Comparison of ENCODE assay signal across 24 cellular contexts in the genomic region with DNA sequence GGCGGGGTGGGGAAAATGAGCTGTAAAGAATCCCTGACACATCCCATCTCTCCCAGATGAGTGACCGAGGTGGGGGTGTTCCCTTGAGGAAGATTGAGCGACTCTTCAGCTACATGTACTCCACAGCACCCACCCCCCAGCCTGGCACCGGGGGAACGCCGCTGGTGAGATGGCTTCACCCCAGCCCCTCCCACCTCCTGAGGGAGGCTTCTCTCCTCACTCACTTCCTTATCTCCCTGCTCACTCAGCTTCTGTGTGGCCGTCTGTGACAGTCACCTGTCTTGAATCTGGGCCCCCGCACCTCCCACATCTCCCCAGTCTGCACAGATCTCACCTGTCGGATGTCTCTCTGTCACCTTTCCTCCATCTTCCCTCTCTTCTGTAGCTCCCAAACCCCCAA. TPM values are rescaled to one million over a fixed set of nuclear protein-coding genes. Genes with fewer than 3 reads are reported as not detected.
DNase-seq lines count a peak whose midpoint lies in the region; ATAC-seq, FAIRE-seq and TF ChIP-seq lines count a peak whose summit lies in the region.
"Had no signal": no experiment of that assay in that cellular context is flagged by ENCODE, and none has a peak within 500 bp of the region (broad histone marks: within the 10 kb centered on the region; RNA-seq: fewer than 3 reads in every experiment).

No MANE protein-coding gene starts in this region.

- H2AFZ ChIP-seq in PC-9 (no peak overlapping the region), keratinocyte (ENCODE audit: control insufficient read depth, low read length) (no peak overlapping the region)

- no peaks in the 10 kb centered on the region for H3K9me1 ChIP-seq in keratinocyte (ENCODE audit: control insufficient read depth, extremely low read depth, insufficient read depth, low read length)

- no peak for FAIRE-seq in keratinocyte (lab: Jason Lieb, UNC)
- FAIRE-seq: GM18507 had no signal

- no TSS peak for BruUV-seq in PC-9 (replicated peaks; lab: Mats Ljungman, UMichigan)

- H3K9me3 ChIP-seq in HEK293 (ENCODE audit: control insufficient read depth, insufficient read depth, low read depth, low read length) (no peaks in the 10 kb centered on the region), PC-9 (ENCODE audit: insufficient read depth, low read depth) (no peaks in the 10 kb centered on the region), keratinocyte (ENCODE audit: control insufficient read depth, low read depth, low read length) (no peaks in the 10 kb centered on the region)
- H3K9me3 ChIP-seq: HAP-1, stomach had no signal

- H4K20me1 ChIP-seq in PC-9 (ENCODE audit: insufficient read depth) (no peaks in the 10 kb centered on the region), keratinocyte (ENCODE audit: control insufficient read depth, extremely low read depth, insufficient read depth, low read length) (no peaks in the 10 kb centered on the region)

- TF ChIP-seq CTCF in HEK293 (tag by site-specific recombination; IDR thresholded peaks at IDR 0.05), result no peak
- TF ChIP-seq CTCF in PC-9 (conservative IDR thresholded peaks at IDR 0.05), result no peak
- TF ChIP-seq CTCF in keratinocyte (optimal IDR thresholded peaks at IDR 0.05 in 1 of 3, IDR thresholded peaks at IDR 0.05 in 1 of 3, conservative IDR thresholded peaks at IDR 0.05 in 1 of 3; ENCODE audit: extremely low read depth in 1 of 3, insufficient read depth in 2 of 3, low read length in 3 of 3), result no peak

- H3F3A ChIP-seq in PC-9 (ENCODE audit: insufficient read depth, low read depth), result peaks cover 5% of the 10 kb centered on the region; the same call in 1 of the 2 replicates

- H3K9ac ChIP-seq in keratinocyte (ENCODE audit: control insufficient read depth, extremely low read depth, insufficient read depth, low read length), result no peak overlapping the region

- H3K4me3 ChIP-seq in HEK293 (ENCODE audit: low read depth, low read length) (no peak overlapping the region), PC-9 (no peak overlapping the region), keratinocyte (ENCODE audit: control insufficient read depth in 2 of 3, extremely low read depth in 1 of 3, insufficient read depth in 2 of 3, low read depth in 1 of 3, low read length in 3 of 3) (no peak overlapping the region)
- H3K4me3 ChIP-seq: HAP-1, smooth muscle cell, stomach had no signal

- DNase-seq in PC-9 (no peak), keratinocyte (ENCODE audit: low read depth, low spot score) (no peak), amniotic stem cell (lab: John Stamatoyannopoulos, UW) (no peak), left lobe of liver (ENCODE audit: low spot score) (no peak)
- DNase-seq: activated CD4-positive, alpha-beta T cell treated with anti-CD3 and anti-CD28 coated beads, Interleukin-2, amount 10 ng/mL, durations not matched to agents 24 days and 14 days; activated CD8-positive, alpha-beta memory T cell treated with anti-CD3 and anti-CD28 coated beads, Interleukin-2, amount 50 U/mL, for 4 hours; activated effector memory CD4-positive, alpha-beta T cell treated with anti-CD3 and anti-CD28 coated beads, Interleukin-2, amount 50 U/mL, for 16 hours; amygdala; CD4-positive, CD25-positive, alpha-beta regulatory T cell; foreskin melanocyte; Kasumi-1; NCI-H1092; NCI-H1930; stimulated activated CD4-positive, alpha-beta T cell treated with anti-CD3 and anti-CD28 coated beads, Interleukin-4, amount 100 ng/mL, for 1 hour; stomach had no signal

- ATAC-seq in GM19351 (IDR thresholded peaks at IDR 0.05; ENCODE audit: unreplicated experiment) (no peak), left lobe of liver (no peak)
- ATAC-seq: natural killer cell treated with Interleukin-12 subunit alpha and Interleukin-12 subunit beta and Interleukin-15 and Interleukin-18, amount 100 ng/mL, for 72 hours had no signal

- H3K36me3 ChIP-seq in HEK293 (ENCODE audit: control insufficient read depth in 2 of 2, insufficient read depth in 1 of 2, low read length in 2 of 2), result peaks cover 6 to 59% of the 10 kb centered on the region in 2 experiments; a peak in 2 of 3 replicates
- H3K36me3 ChIP-seq in PC-9 (ENCODE audit: low read depth), result no peaks in the 10 kb centered on the region
- H3K36me3 ChIP-seq in keratinocyte (ENCODE audit: control insufficient read depth in 2 of 2, extremely low read depth in 1 of 2, insufficient read depth in 2 of 2, low read length in 2 of 2), result peaks cover 0 to 2% of the 10 kb centered on the region in 2 experiments
- H3K36me3 ChIP-seq: HAP-1 had no signal

- dilution Hi-C loops in keratinocyte (cut with MboI; ENCODE audit: extremely low pct_ligation_motif_present, low sequenced_read_pairs), result no loop called here

- no peaks in the 10 kb centered on the region for H3K4me1 ChIP-seq in HEK293 (ENCODE audit: control insufficient read depth, insufficient read depth, low read length)
- H3K4me1 ChIP-seq in PC-9 (replicated peaks; ENCODE audit: insufficient read depth), result peaks cover 20% of the 10 kb centered on the region
- peaks cover 28% of the 10 kb centered on the region for H3K4me1 ChIP-seq in keratinocyte (ENCODE audit: control insufficient read depth, extremely low read depth, insufficient read depth, low read length)
- H3K4me1 ChIP-seq: HAP-1 had no signal

- intact Hi-C loops in PC-9 (cut with micrococcal nuclease; ENCODE audit: unreplicated experiment), result no loop called here

- H3K27ac ChIP-seq in HEK293 (ENCODE audit: extremely low read depth, low read depth, low read length) (no peak overlapping the region), PC-9 (no peak overlapping the region), keratinocyte (ENCODE audit: control insufficient read depth, insufficient read depth, low read length) (no peak overlapping the region)

- H3K79me2 ChIP-seq in PC-9 (ENCODE audit: low read depth) (no peaks in the 10 kb centered on the region), keratinocyte (ENCODE audit: control insufficient read depth, insufficient read depth, low read length) (no peaks in the 10 kb centered on the region)

- CTCF ChIA-PET in HEK293 (lab: Yijun Ruan, JAX) (interaction anchor here (1.0 to 1.8 kb wide), 7 partner anchors 14 to 187 kb away, joined by 3 to 8 read pairs (median 6); partner anchors contain the start of gene PDK2), PC-9 (lab: Charles Lee) (interaction anchor here (1.8 kb wide), 1 partner anchor 14 kb away, joined by 9 read pairs; no protein-coding TSS in a partner anchor)

- POLR2A ChIA-PET in HEK293 (lab: Yijun Ruan, JAX) (no interaction called here), PC-9 (lab: Charles Lee; ENCODE audit: unreplicated experiment) (no interaction called here)

- no peaks in the 10 kb centered on the region for H3K27me3 ChIP-seq in PC-9 (ENCODE audit: insufficient read depth, low read depth)
- H3K27me3 ChIP-seq in keratinocyte (ENCODE audit: control insufficient read depth, extremely low read depth, insufficient read depth, low read length), result no peaks in the 10 kb centered on the region
- H3K27me3 ChIP-seq: stomach had no signal

- H3K9me2 ChIP-seq in PC-9 (ENCODE audit: insufficient read depth), result no peaks in the 10 kb centered on the region

- 0 out of 2 replicates have a peak overlapping the region, but pooled peaks have one; percentile 11 for H3K4me2 ChIP-seq in PC-9
- peak overlapping the region; percentile 10 for H3K4me2 ChIP-seq in keratinocyte (ENCODE audit: control insufficient read depth, extremely low read depth, insufficient read depth, low read depth, low read length)
- H3K4me2 ChIP-seq: smooth muscle cell had no signal

RNA-seq across cellular contexts. Expression of gene PDK2, which starts 13.4 kb away (rescaled TPM):
- total RNA-seq in PC-9 (2021) (38.6 and 58.7 TPM in 2 replicates), left lobe of liver (52.0 TPM)
- polyA plus RNA-seq in keratinocyte, result 7.5 to 24.1 TPM (median 8.6 TPM) in 3 replicates
- polyA plus RNA-seq in keratinocyte (2011; ENCODE audit: low read depth), result 2.1 TPM
- 19.2 and 30.7 TPM in 2 replicates for polyA plus RNA-seq in keratinocyte (2011; cell fraction: cytosol; rRNA removed)
- 21.7 and 30.4 TPM in 2 replicates for polyA plus RNA-seq in keratinocyte (2011; cell fraction: nucleus; rRNA removed)
- 5.9 and 11.2 TPM in 2 replicates for polyA plus RNA-seq in keratinocyte (2012; ENCODE audit: low replicate concordance)
- 21.8 to 28.3 TPM (median 21.9 TPM) in 3 replicates for polyA minus RNA-seq in keratinocyte
- polyA minus RNA-seq in keratinocyte (2011; cell fraction: cytosol; rRNA and poly(A)+ RNA removed), result 18.8 TPM
- 11.7 and 14.0 TPM in 2 replicates for polyA minus RNA-seq in keratinocyte (2011; cell fraction: nucleus; rRNA and poly(A)+ RNA removed)

RNA-seq across cellular contexts. Expression of gene SAMD14, which starts 21.4 kb away (rescaled TPM):
- total RNA-seq in PC-9 (2021) (0.17 and 0.73 TPM in 2 replicates), left lobe of liver (1.9 TPM)
- 0.02 to 0.06 TPM in 2 of 3 replicates, not detected in the other for polyA plus RNA-seq in keratinocyte
- not detected for polyA plus RNA-seq in keratinocyte (2011; ENCODE audit: low read depth)
- polyA plus RNA-seq in keratinocyte (2011; cell fraction: cytosol; rRNA removed), result 0.06 TPM in 1 of 2 replicates, not detected in the other
- 0.10 and 0.24 TPM in 2 replicates for polyA plus RNA-seq in keratinocyte (2011; cell fraction: nucleus; rRNA removed)
- polyA plus RNA-seq in keratinocyte (2012; ENCODE audit: low replicate concordance), result 0.08 and 0.16 TPM in 2 replicates
- polyA minus RNA-seq in keratinocyte, result not detected in 3 replicates
- polyA minus RNA-seq in keratinocyte (2011; cell fraction: cytosol; rRNA and poly(A)+ RNA removed), result not detected
- not detected in 2 replicates for polyA minus RNA-seq in keratinocyte (2011; cell fraction: nucleus; rRNA and poly(A)+ RNA removed)
- total RNA-seq: HT1080 had no signal

RNA-seq across cellular contexts. Expression of gene PPP1R9B, which starts 41.9 kb away (rescaled TPM):
- total RNA-seq in PC-9 (2021) (34.0 and 35.8 TPM in 2 replicates), left lobe of liver (18.1 TPM)
- polyA plus RNA-seq in keratinocyte, result 15.2 to 18.2 TPM (median 16.1 TPM) in 3 replicates
- polyA plus RNA-seq in keratinocyte (2011; ENCODE audit: low read depth), result 22.8 TPM
- polyA plus RNA-seq in keratinocyte (2011; cell fraction: cytosol; rRNA removed), result 8.3 and 13.7 TPM in 2 replicates
- 28.4 and 30.6 TPM in 2 replicates for polyA plus RNA-seq in keratinocyte (2011; cell fraction: nucleus; rRNA removed)
- 14.4 and 28.8 TPM in 2 replicates for polyA plus RNA-seq in keratinocyte (2012; ENCODE audit: low replicate concordance)
- polyA minus RNA-seq in keratinocyte, result 16.8 to 19.3 TPM (median 18.8 TPM) in 3 replicates
- polyA minus RNA-seq in keratinocyte (2011; cell fraction: cytosol; rRNA and poly(A)+ RNA removed), result 31.7 TPM
- polyA minus RNA-seq in keratinocyte (2011; cell fraction: nucleus; rRNA and poly(A)+ RNA removed), result 12.8 and 15.4 TPM in 2 replicates

RNA-seq across cellular contexts. Expression of gene ITGA3, which starts 52.6 kb away (rescaled TPM):
- total RNA-seq in PC-9 (2021) (291 and 327 TPM in 2 replicates), left lobe of liver (2.7 TPM)
- polyA plus RNA-seq in keratinocyte, result 427 to 733 TPM (median 708 TPM) in 3 replicates
- 311 TPM for polyA plus RNA-seq in keratinocyte (2011; ENCODE audit: low read depth)
- 216 and 405 TPM in 2 replicates for polyA plus RNA-seq in keratinocyte (2011; cell fraction: cytosol; rRNA removed)
- polyA plus RNA-seq in keratinocyte (2011; cell fraction: nucleus; rRNA removed), result 1,779 and 2,144 TPM in 2 replicates
- 460 and 965 TPM in 2 replicates for polyA plus RNA-seq in keratinocyte (2012; ENCODE audit: low replicate concordance)
- polyA minus RNA-seq in keratinocyte, result 1,193 to 2,515 TPM (median 1,361 TPM) in 3 replicates
- 897 TPM for polyA minus RNA-seq in keratinocyte (2011; cell fraction: cytosol; rRNA and poly(A)+ RNA removed)
- polyA minus RNA-seq in keratinocyte (2011; cell fraction: nucleus; rRNA and poly(A)+ RNA removed), result 2,521 and 2,609 TPM in 2 replicates

RNA-seq across cellular contexts. Expression of gene SGCA, which starts 57.2 kb away (rescaled TPM):
- total RNA-seq in PC-9 (2021), result not detected in 2 replicates
- polyA plus RNA-seq in keratinocyte, result not detected in 3 replicates
- polyA plus RNA-seq in keratinocyte (2011; ENCODE audit: low read depth), result not detected
- polyA plus RNA-seq in keratinocyte (2011; cell fraction: cytosol; rRNA removed), result not detected in 2 replicates
- polyA plus RNA-seq in keratinocyte (2011; cell fraction: nucleus; rRNA removed), result not detected in 2 replicates
- not detected in 2 replicates for polyA plus RNA-seq in keratinocyte (2012; ENCODE audit: low replicate concordance)
- polyA minus RNA-seq in keratinocyte, result not detected in 3 replicates
- not detected for polyA minus RNA-seq in keratinocyte (2011; cell fraction: cytosol; rRNA and poly(A)+ RNA removed)
- polyA minus RNA-seq in keratinocyte (2011; cell fraction: nucleus; rRNA and poly(A)+ RNA removed), result not detected in 2 replicates
- total RNA-seq in left lobe of liver, result 1.0 TPM
- total RNA-seq: CD4-positive, CD25-positive, alpha-beta regulatory T cell; HT1080; progenitor cell of endocrine pancreas; SK-MEL-5; smooth muscle cell had no signal
- polyA plus RNA-seq: CD4-positive, CD25-positive, alpha-beta regulatory T cell had no signal
